12 cellular contexts compared by ENCODE assay signal in genomic region chr3:136932518-136932917, GRCh38. TPM values are rescaled to one million over a fixed set of nuclear protein-coding genes. Genes with fewer than 3 reads are reported as not detected.
DNase-seq lines count a peak whose midpoint lies in the region; ATAC-seq, FAIRE-seq and TF ChIP-seq lines count a peak whose summit lies in the region.
"Had no signal": no experiment of that assay in that cellular context is flagged by ENCODE, and none has a peak within 500 bp of the region (broad histone marks: within the 10 kb centered on the region; RNA-seq: fewer than 3 reads in every experiment).

No MANE protein-coding gene starts in this region.

- H3K27ac ChIP-seq in colonic mucosa = peak overlapping the region; percentile 31

- H3K4me1 Mint-ChIP-seq in activated CD4-positive, alpha-beta T cell treated with anti-CD3 and anti-CD28 coated beads for 36 hours = peaks cover 59% of the 10 kb centered on the region

- peaks cover 55% of the 10 kb centered on the region for H3K36me3 Mint-ChIP-seq in activated CD4-positive, alpha-beta T cell treated with anti-CD3 and anti-CD28 coated beads for 36 hours (ENCODE audit: low read depth)

- DNase-seq in activated CD4-positive, alpha-beta T cell treated with anti-CD3 and anti-CD28 coated beads for 36 hours = no peak
- no peak for DNase-seq in activated CD4-positive, alpha-beta T cell treated with anti-CD3 and anti-CD28 coated beads, Interleukin-2, amount 50 U/mL, for 4 hours
- no peak for DNase-seq in colonic mucosa
- DNase-seq in omental fat pad (ENCODE audit: low spot score) = no peak
- DNase-seq in SW480 (ENCODE audit: low spot score) = no peak
- DNase-seq in activated CD8-positive, alpha-beta memory T cell treated with anti-CD3 and anti-CD28 coated beads for 24 hours = no peak
- DNase-seq in GM12891 (ENCODE audit: insufficient read length, low spot score) = no peak
- DNase-seq: 8988T, erythroblast, GF-D8 had no signal

- no peaks in the 10 kb centered on the region for H3K36me3 ChIP-seq in colonic mucosa

- H3K4me3 ChIP-seq in colonic mucosa = no peak overlapping the region

- H3K27me3 ChIP-seq in colonic mucosa = no peaks in the 10 kb centered on the region

- peak; percentile 71 for ATAC-seq in activated CD4-positive, alpha-beta T cell treated with anti-CD3 and anti-CD28 coated beads for 36 hours
- peak; percentile 65 for ATAC-seq in HG02759 (IDR thresholded peaks at IDR 0.05; ENCODE audit: unreplicated experiment)
- peak; percentile 56 for ATAC-seq in omental fat pad (ENCODE audit: low FRiP score)
- ATAC-seq: sciatic nerve had no signal

- no peak overlapping the region for H3K9ac ChIP-seq in colonic mucosa (ENCODE audit: low read depth in 2 of 2, low read length in 2 of 2)

- intact Hi-C loops in activated CD4-positive, alpha-beta T cell treated with anti-CD3 and anti-CD28 coated beads for 36 hours (cut with DNase I, micrococcal nuclease) = no loop called here
- intact Hi-C loops in colonic mucosa (cut with DNase I) = no loop called here

- no peak for TF ChIP-seq POLR2A in GM12891 (IDR thresholded peaks at IDR 0.05; ENCODE audit: low read depth, low read length)

- TF ChIP-seq CTCF in colonic mucosa (IDR thresholded peaks at IDR 0.05) (no peak), omental fat pad (IDR thresholded peaks at IDR 0.05) (no peak)

- H3K4me1 ChIP-seq in colonic mucosa = peaks cover 11% of the 10 kb centered on the region

- no peaks in the 10 kb centered on the region for H3K27me3 Mint-ChIP-seq in activated CD4-positive, alpha-beta T cell treated with anti-CD3 and anti-CD28 coated beads for 36 hours

- POLR2A ChIA-PET in activated CD4-positive, alpha-beta T cell treated with anti-CD3 and anti-CD28 coated beads for 36 hours (lab: Charles Lee) = no interaction called here

- CTCF ChIA-PET in activated CD4-positive, alpha-beta T cell treated with anti-CD3 and anti-CD28 coated beads for 36 hours (lab: Charles Lee) = no interaction called here

- no peak overlapping the region for H3K4me3 Mint-ChIP-seq in activated CD4-positive, alpha-beta T cell treated with anti-CD3 and anti-CD28 coated beads for 36 hours

- FAIRE-seq in GM12891 (lab: Jason Lieb, UNC) = no peak

- H3K27ac Mint-ChIP-seq in activated CD4-positive, alpha-beta T cell treated with anti-CD3 and anti-CD28 coated beads for 36 hours = peak overlapping the region; percentile 76

- no peaks in the 10 kb centered on the region for H3K9me3 ChIP-seq in colonic mucosa

- peaks cover 6% of the 10 kb centered on the region for H3K9me3 Mint-ChIP-seq in activated CD4-positive, alpha-beta T cell treated with anti-CD3 and anti-CD28 coated beads for 36 hours (ENCODE audit: low read depth)

TF ChIP-seq in GM12891, 5 proteins besides CTCF, POLR2A, EP300 and RAD21:
- TF ChIP-seq PAX5 (IDR thresholded peaks at IDR 0.05; ENCODE audit: insufficient read depth, low read length, severe bottlenecking) = no peak
- TF ChIP-seq POLR2AphosphoS5 (IDR thresholded peaks at IDR 0.05; ENCODE audit: low read depth, low read length) = no peak
- TF ChIP-seq SPI1 (IDR thresholded peaks at IDR 0.05; ENCODE audit: low read depth, low read length) = no peak
- no peak for TF ChIP-seq POU2F2 (IDR thresholded peaks at IDR 0.05; ENCODE audit: low read depth, low read length)
- TF ChIP-seq TAF1 (IDR thresholded peaks at IDR 0.05; ENCODE audit: low read depth, low read length) = no peak
TF ChIP-seq in GM12891: peak in this region for 0.

RNA-seq across cellular contexts. Expression of gene IL20RB, which starts 25.3 kb away (rescaled TPM):
- 1 to 10 TPM in 1 of 2 experiments, under 1 TPM in 1; 0.93 to 1.1 TPM for total RNA-seq in activated CD4-positive, alpha-beta T cell treated with anti-CD3 and anti-CD28 coated beads for 36 hours
- total RNA-seq in colonic mucosa (under 1 TPM; 0.74 to 0.96 TPM), omental fat pad (1 to 10 TPM; 1.1 to 4.4 (median 2.3) TPM)
- polyA plus RNA-seq in GM12891 (2012; ENCODE audit: low read depth, missing spikeins) = 0.13 TPM
